8 cellular contexts compared by ENCODE assay signal in genomic region chr5:42423285-42424152, GRCh38. TPM values are rescaled to one million over a fixed set of nuclear protein-coding genes. Genes with fewer than 3 reads are reported as not detected.
A peak's percentile ranks its signal among the peaks of the same experiment; 100 is the strongest.
DNase-seq lines count a peak whose midpoint lies in the region; ATAC-seq and TF ChIP-seq lines count a peak whose summit lies in the region.

TSS of gene GHR (plus strand) at chr5:42423439. CDS start at chr5:42565875, 142,436 bp downstream.

- H3K27me3 Mint-ChIP-seq in osteocyte (ENCODE audit: unreplicated experiment): peaks cover 5% of the 10 kb centered on the region

- H3K9me3 ChIP-seq in heart left ventricle: no peaks in the 10 kb centered on the region

- POLR2A ChIA-PET in BJ (lab: Charles Lee): interaction anchor here (0.7 kb wide), 1 partner anchor 94 kb away, joined by 6 read pairs; no protein-coding TSS in a partner anchor

- H3K4me3 Mint-ChIP-seq in osteocyte (ENCODE audit: unreplicated experiment): no peak within 1 kb of the TSS

- H3K4me1 Mint-ChIP-seq in osteocyte (ENCODE audit: unreplicated experiment): no peaks in the 10 kb centered on the region

- H3K4me1 ChIP-seq in heart left ventricle: peaks cover 0 to 31% (median 16%) of the 10 kb centered on the region in 12 donors

- intact Hi-C loops in heart left ventricle (cut with DNase I): loop anchor here (1.0 to 10.0 kb wide), 18 partner anchors 71 to 559 kb away; no protein-coding TSS in a partner anchor

- 0% methylated on average over 35 to 60 of the region's 60 CpGs for WGBS in heart left ventricle, 4 donors

- peaks cover 3% of the 10 kb centered on the region for H3K27me3 ChIP-seq in BJ (ENCODE audit: control insufficient read depth, insufficient read depth, low read length)
- peaks cover 0 to 9% (median 0%) of the 10 kb centered on the region in 9 donors for H3K27me3 ChIP-seq in heart left ventricle

- H3K36me3 Mint-ChIP-seq in osteocyte (ENCODE audit: unreplicated experiment): no peaks in the 10 kb centered on the region

- no peaks in the 10 kb centered on the region for H3K9me3 Mint-ChIP-seq in osteocyte (ENCODE audit: unreplicated experiment)

- H3K27ac Mint-ChIP-seq in osteocyte (ENCODE audit: unreplicated experiment): no peak within 1 kb of the TSS

- DNase-seq in BJ (ENCODE audit: low read depth) (peak; percentile 43), NCI-H460 (ENCODE audit: extremely low read depth, low read depth) (peak; percentile 89), amniotic stem cell (lab: John Stamatoyannopoulos, UW) (peak; percentile 76), heart left ventricle (peak; percentile 84 to 88 (median 87)), osteocyte (ENCODE audit: extremely low spot score, unreplicated experiment) (peak; percentile 91)

- H3K36me3 ChIP-seq in BJ (ENCODE audit: control insufficient read depth, insufficient read depth, low read length) (no peaks in the 10 kb centered on the region), heart left ventricle (no peaks in the 10 kb centered on the region)

- peak within 1 kb of the TSS; percentile 66 for H3K4me3 ChIP-seq in BJ (ENCODE audit: low read depth, low read length)
- H3K4me3 ChIP-seq in heart left ventricle: peak within 1 kb of the TSS; percentile 52 to 85 (median 70)

- H3K27ac ChIP-seq in heart left ventricle: peak within 1 kb of the TSS; percentile 54 to 94 (median 84)

- ATAC-seq in GM18868 (IDR thresholded peaks at IDR 0.05; ENCODE audit: unreplicated experiment) (peak; percentile 84), HG03342 (IDR thresholded peaks at IDR 0.05; ENCODE audit: unreplicated experiment) (peak; percentile 83), heart left ventricle (peak; percentile 89 to 95 (median 94)), GM19397 (IDR thresholded peaks at IDR 0.05; ENCODE audit: unreplicated experiment) (no peak)

- CTCF ChIA-PET in BJ (lab: Yijun Ruan, JAX): interaction anchor here (0.6 to 2.8 kb wide), 13 partner anchors 12 to 1024 kb away, joined by 3 to 15 read pairs (median 4); no protein-coding TSS in a partner anchor

- TF ChIP-seq CTCF in BJ (IDR thresholded peaks at IDR 0.05; ENCODE audit: insufficient read depth, low read depth, low read length): peak; percentile 84
- TF ChIP-seq CTCF in heart left ventricle (IDR thresholded peaks at IDR 0.05): peak; percentile 62 to 90 (median 82)
- TF ChIP-seq CTCF in osteocyte (IDR thresholded peaks at IDR 0.05): peak; percentile 86

- peak in 1 of 2 donors; percentile 28 for TF ChIP-seq POLR2A in heart left ventricle (IDR thresholded peaks at IDR 0.05)

RNA-seq across cellular contexts. Expression of gene GHR, which starts in this region (rescaled TPM):
- polyA plus RNA-seq in BJ (2011; rRNA removed): 0.90 and 1.6 TPM in 2 replicates
- 1.1 and 1.3 TPM in 2 replicates for polyA minus RNA-seq in BJ (2011; rRNA and poly(A)+ RNA removed)
- total RNA-seq in NCI-H460 (2014; rRNA removed; shearing (Covaris generic)): 0.43 and 0.47 TPM in 2 replicates
- polyA plus RNA-seq in NCI-H460 (2014; cell fraction: nucleus; rRNA removed): 0.39 and 0.57 TPM in 2 replicates
- total RNA-seq in heart left ventricle: 10 to 100 TPM in 6 of 9 donors, 1 to 10 TPM in 3; 7.5 to 23.2 (median 11.7) TPM
- 1 to 10 TPM; 3.4 to 9.4 TPM for polyA plus RNA-seq in heart left ventricle
- 2.3 and 2.7 TPM in 2 replicates for total RNA-seq in osteocyte

Comparison
In these comparisons a context has a peak if more than half of its experiments do, and no peak if none do; other contexts are left out.
1. Peak in DNase-seq in NCI-H460; RNA of the gene not detected or under 1 TPM.